Comparison of ENCODE assay signal across 15 cellular contexts in the genomic region with DNA sequence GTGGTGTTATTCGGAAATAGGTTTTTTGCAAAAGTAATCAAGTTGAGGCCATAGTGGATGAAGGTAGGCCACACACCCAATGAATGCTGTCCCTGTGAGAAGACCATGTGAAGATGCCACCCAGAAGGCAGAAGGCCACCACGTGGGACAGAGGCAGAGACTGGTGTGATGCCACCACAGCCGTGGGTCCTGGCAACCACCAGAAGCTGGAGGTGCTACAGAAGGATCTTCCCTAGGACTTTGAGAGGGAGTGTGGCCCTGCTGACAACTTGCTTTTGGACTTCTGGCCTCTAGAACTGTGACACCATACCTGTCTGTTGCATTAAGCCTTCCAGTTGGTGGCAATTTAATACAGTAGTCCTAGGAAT. TPM values are rescaled to one million over a fixed set of nuclear protein-coding genes. Genes with fewer than 3 reads are reported as not detected.
A peak's percentile ranks its signal among the peaks of the same experiment; 100 is the strongest.
DNase-seq lines count a peak whose midpoint lies in the region; ATAC-seq and TF ChIP-seq lines count a peak whose summit lies in the region.
"Had no signal": no experiment of that assay in that cellular context is flagged by ENCODE, and none has a peak within 500 bp of the region (broad histone marks: within the 10 kb centered on the region; RNA-seq: fewer than 3 reads in every experiment).

No MANE protein-coding gene starts in this region.

- H3K4me3 Mint-ChIP-seq in glutamatergic neuron (ENCODE audit: unreplicated experiment): no peak overlapping the region
- H3K4me3 Mint-ChIP-seq: CD4-positive, alpha-beta T cell; HFFc6 had no signal

- no peaks in the 10 kb centered on the region for H3K9me3 ChIP-seq in right cardiac atrium (ENCODE audit: control insufficient read depth, low read length)
- no peaks in the 10 kb centered on the region for H3K9me3 ChIP-seq in aorta (ENCODE audit: control insufficient read depth, low read length)
- H3K9me3 ChIP-seq: BLaER1 treated with 17β-estradiol and CSF1 and Interleukin-3, amounts not matched to agents 10 nM and 100 nM had no signal

- no peaks in the 10 kb centered on the region for H3K36me3 ChIP-seq in aorta (ENCODE audit: control insufficient read depth in 1 of 2, insufficient read depth in 2 of 2, low read length in 1 of 2)
- no peaks in the 10 kb centered on the region for H3K36me3 ChIP-seq in brain microvascular endothelial cell (replicated peaks)
- H3K36me3 ChIP-seq: BLaER1 treated with 17β-estradiol and CSF1 and Interleukin-3, amounts not matched to agents 10 nM and 100 nM had no signal

- H3K4me3 ChIP-seq in right cardiac atrium (ENCODE audit: low read length) (no peak overlapping the region), aorta (ENCODE audit: low read length in 2 of 2) (no peak overlapping the region), brain microvascular endothelial cell (ENCODE audit: low read depth, low read length) (no peak overlapping the region)
- H3K4me3 ChIP-seq: BLaER1 treated with 17β-estradiol and CSF1 and Interleukin-3, amounts not matched to agents 10 nM and 100 nM had no signal

- TF ChIP-seq CTCF in glutamatergic neuron (IDR thresholded peaks at IDR 0.05; ENCODE audit: partially characterized antibody, unreplicated experiment): no peak
- no peak for TF ChIP-seq CTCF in brain microvascular endothelial cell (IDR thresholded peaks at IDR 0.05; ENCODE audit: low read depth, low read length, missing control alignments)

- no peak overlapping the region for H3K27ac Mint-ChIP-seq in glutamatergic neuron (ENCODE audit: unreplicated experiment)
- H3K27ac Mint-ChIP-seq: CD4-positive, alpha-beta T cell; HFFc6 had no signal

- peaks cover 12% of the 10 kb centered on the region for H3K4me1 Mint-ChIP-seq in glutamatergic neuron (ENCODE audit: low read depth, unreplicated experiment)

- no peaks in the 10 kb centered on the region for H3K9me3 Mint-ChIP-seq in glutamatergic neuron (ENCODE audit: unreplicated experiment)
- H3K9me3 Mint-ChIP-seq: CD4-positive, alpha-beta T cell; HFFc6 had no signal

- no peaks in the 10 kb centered on the region for H3K36me3 Mint-ChIP-seq in glutamatergic neuron (ENCODE audit: unreplicated experiment)

- DNase-seq in left ventricle myocardium superior (peak; percentile 9), right cardiac atrium (no peak), glutamatergic neuron (peak; percentile 3), posterior vena cava (ENCODE audit: low spot score) (peak; percentile 46), aorta (peak; percentile 21 to 56), NCI-H345 (lab: John Stamatoyannopoulos, UW) (no peak), brain microvascular endothelial cell (no peak), SKM-1 (lab: John Stamatoyannopoulos, UW; ENCODE audit: unreplicated experiment) (no peak)
- DNase-seq: ACHN; Calu3; CD4-positive, alpha-beta T cell; DMS 273 treated with DMSO at 0.1 percent for 48 hours; HCEC 1CT; HFFc6 had no signal

- intact Hi-C loops in left ventricle myocardium superior (cut with micrococcal nuclease): no loop called here
- intact Hi-C loops in right cardiac atrium (cut with DNase I): loop anchor here in 1 of 4 donors (10.0 kb wide), 2 partner anchors 410 to 670 kb away; no protein-coding TSS in a partner anchor
- intact Hi-C loops in posterior vena cava (cut with DNase I): loop anchor here (10.0 kb wide), 2 partner anchors 320 to 670 kb away; no protein-coding TSS in a partner anchor
- intact Hi-C loops in aorta (cut with DNase I): loop anchor here in 1 of 2 donors (10.0 kb wide), 1 partner anchor 420 kb away; no protein-coding TSS in a partner anchor

- no peaks in the 10 kb centered on the region for H3K27me3 ChIP-seq in right cardiac atrium (ENCODE audit: control insufficient read depth, insufficient read depth)
- H3K27me3 ChIP-seq in aorta (ENCODE audit: control insufficient read depth in 1 of 2, insufficient read depth in 2 of 2, low read length in 1 of 2): no peaks in the 10 kb centered on the region
- H3K27me3 ChIP-seq in brain microvascular endothelial cell (replicated peaks): no peaks in the 10 kb centered on the region
- H3K27me3 ChIP-seq: BLaER1 treated with 17β-estradiol and CSF1 and Interleukin-3, amounts not matched to agents 10 nM and 100 nM had no signal

- no peak for ATAC-seq in left ventricle myocardium superior
- ATAC-seq in right cardiac atrium: no peak
- ATAC-seq in aorta (ENCODE audit: low FRiP score): no peak

- 78% methylated on average over 3 of the region's 3 CpGs for WGBS in right cardiac atrium
- WGBS in aorta, 2 donors: 81% methylated on average over 3 of the region's 3 CpGs

- in situ Hi-C loops in brain microvascular endothelial cell (cut with HindIII; ENCODE audit: low pct_ligation_motif_present, low sequenced_read_pairs): no loop called here

- H3K4me1 ChIP-seq in right cardiac atrium (ENCODE audit: control insufficient read depth, insufficient read depth, low read length) (no peaks in the 10 kb centered on the region), aorta (ENCODE audit: control insufficient read depth in 1 of 2, insufficient read depth in 2 of 2, low read length in 2 of 2) (no peaks in the 10 kb centered on the region)

- no peak overlapping the region for H3K27ac ChIP-seq in right cardiac atrium (ENCODE audit: low read length)
- no peak overlapping the region for H3K27ac ChIP-seq in aorta (ENCODE audit: low read depth in 1 of 2, low read length in 2 of 2)
- no peak overlapping the region for H3K27ac ChIP-seq in brain microvascular endothelial cell
- H3K27ac ChIP-seq: BLaER1 treated with 17β-estradiol and CSF1 and Interleukin-3, amounts not matched to agents 10 nM and 100 nM had no signal

- H3K27me3 Mint-ChIP-seq in glutamatergic neuron (ENCODE audit: unreplicated experiment): peaks cover 11% of the 10 kb centered on the region
- H3K27me3 Mint-ChIP-seq: CD4-positive, alpha-beta T cell had no signal

RNA-seq across cellular contexts. Expression of gene RMI2, which starts 49.3 kb away (rescaled TPM):
- total RNA-seq in left ventricle myocardium superior (0.45 TPM), right cardiac atrium (under 1 TPM in 3 of 4 donors, not detected in 1; 0.40 to 0.97 (median 0.67) TPM), glutamatergic neuron (ENCODE audit: unreplicated experiment) (4.2 TPM), posterior vena cava (1 to 10 TPM in 1 of 2 donors, under 1 TPM in 1; 0.67 to 1.4 TPM), aorta (1 to 10 TPM in 1 of 2 donors, under 1 TPM in 1; 0.81 to 1.7 TPM)
- polyA plus RNA-seq in right cardiac atrium (0.20 TPM), aorta (under 1 TPM in 1 of 2 donors, not detected in 1; 0.61 TPM)

Comparison
In these comparisons a context has a peak if more than half of its experiments do, and no peak if none do; other contexts are left out.
1. DNase-seq: peak in left ventricle myocardium superior (single experiment), glutamatergic neuron (single experiment), posterior vena cava (single experiment) and aorta (2 of 2); none in right cardiac atrium (0 of 3), NCI-H345 (single experiment), brain microvascular endothelial cell (single experiment) and SKM-1 (single experiment).